ENCODE assay signal across 32 cellular contexts in the genomic region with DNA sequence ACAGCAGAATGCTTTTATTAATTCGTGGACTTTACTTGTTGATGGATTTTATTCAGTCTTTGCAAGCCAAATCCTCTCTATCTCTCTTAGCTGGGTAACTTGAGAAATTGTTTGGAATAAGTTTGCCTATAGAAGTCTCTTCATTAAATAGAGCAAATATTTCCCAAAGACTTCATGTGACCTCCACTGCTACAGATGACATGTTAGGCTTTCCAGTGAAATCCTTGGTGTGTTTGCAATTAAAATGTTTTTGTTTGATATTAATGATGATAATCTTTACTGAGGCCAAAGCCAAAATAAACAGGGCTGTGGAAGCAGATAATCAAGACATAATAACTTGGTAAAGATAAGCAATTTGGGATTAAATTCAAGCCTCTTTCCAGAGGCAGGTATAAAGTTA. TPM values are rescaled to one million over a fixed set of nuclear protein-coding genes. Genes with fewer than 3 reads are reported as not detected.
"Had no signal": no experiment of that assay in that cellular context is flagged by ENCODE, and none has a peak within 500 bp of the region (broad histone marks: within the 10 kb centered on the region; RNA-seq: fewer than 3 reads in every experiment).

No MANE protein-coding gene starts in this region.

- H3K36me3 ChIP-seq: left lung, lower lobe of right lung, ovary, stomach, thyroid gland, transverse colon, upper lobe of left lung, vagina had no signal

- H3K4me3 ChIP-seq: left lung, lower lobe of right lung, ovary, smooth muscle cell, stomach, testis, thyroid gland, transverse colon, upper lobe of left lung, vagina had no signal

- DNase-seq: hypothalamus; immature natural killer cell; kidney; left colon; left lung; lower lobe of right lung; mammary epithelial cell; mesenchymal stem cell; naive thymus-derived CD4-positive, alpha-beta T cell; ovary; retina; right cardiac atrium; stimulated activated CD4-positive, alpha-beta T cell treated with anti-CD3 and anti-CD28 coated beads, Interleukin-1b, Interleukin-23, amount 100 ng/mL, for 48 hours; stimulated activated CD4-positive, alpha-beta T cell treated with anti-CD3 and anti-CD28 coated beads, Interleukin-2, amount 100 ng/mL, for 48 hours; stimulated activated naive B cell treated with anti-CD40 and anti-IgM and Interleukin-4, amounts not matched to agents 10 μg/mL and 1 μg/mL and 100 μg/mL, for 72 hours; stimulated activated naive CD8-positive, alpha-beta T cell treated with anti-CD3 and anti-CD28 coated beads, Interleukin-15, Interleukin-2, amounts not matched to agents 100 U/mL and 50 U/mL, for 24 hours; stomach; testis; thyroid gland; transverse colon; upper lobe of left lung had no signal

- H3K27me3 ChIP-seq: ovary, testis, vagina had no signal

- H3K9me3 ChIP-seq: left lung, lower lobe of right lung, testis, thyroid gland, transverse colon, upper lobe of left lung, vagina had no signal

- H3K27ac ChIP-seq: left lung, lower lobe of right lung, ovary, stomach, testis, thyroid gland, transverse colon, upper lobe of left lung, vagina had no signal

- H3K4me2 ChIP-seq: smooth muscle cell had no signal

- H3K4me1 ChIP-seq: left lung, lower lobe of right lung, testis, transverse colon had no signal

RNA-seq across cellular contexts. Expression of a gene that starts 4.4 kb away (rescaled TPM):
- total RNA-seq: kidney; left colon; left lung; liver; lower lobe of right lung; mammary epithelial cell; mononuclear cell; naive thymus-derived CD4-positive, alpha-beta T cell; natural killer cell treated with Interleukin-12 subunit alpha and Interleukin-12 subunit beta and Interleukin-15 and Interleukin-18, amount 100 ng/mL, for 72 hours; ovary; progenitor cell of endocrine pancreas; right cardiac atrium; sciatic nerve; smooth muscle cell; stomach; testis; thyroid gland; upper lobe of left lung; vagina had no signal
- polyA plus RNA-seq: immature natural killer cell; mammary epithelial cell; naive thymus-derived CD4-positive, alpha-beta T cell; neural cell; ovary; smooth muscle cell; urinary bladder had no signal

RNA-seq across cellular contexts. Expression of a gene that starts 4.8 kb away (rescaled TPM):
- total RNA-seq: kidney; left colon; left lung; liver; lower lobe of right lung; mammary epithelial cell; mesothelial cell of epicardium; mononuclear cell; naive thymus-derived CD4-positive, alpha-beta T cell; natural killer cell treated with Interleukin-12 subunit alpha and Interleukin-12 subunit beta and Interleukin-15 and Interleukin-18, amount 100 ng/mL, for 72 hours; omental fat pad; ovary; progenitor cell of endocrine pancreas; right cardiac atrium; sciatic nerve; smooth muscle cell; stomach; testis; thyroid gland; transverse colon; upper lobe of left lung; vagina had no signal
- polyA plus RNA-seq: immature natural killer cell; liver; mammary epithelial cell; naive thymus-derived CD4-positive, alpha-beta T cell; neural cell; ovary; right cardiac atrium; smooth muscle cell; stomach; urinary bladder had no signal
